In the genomic region with DNA sequence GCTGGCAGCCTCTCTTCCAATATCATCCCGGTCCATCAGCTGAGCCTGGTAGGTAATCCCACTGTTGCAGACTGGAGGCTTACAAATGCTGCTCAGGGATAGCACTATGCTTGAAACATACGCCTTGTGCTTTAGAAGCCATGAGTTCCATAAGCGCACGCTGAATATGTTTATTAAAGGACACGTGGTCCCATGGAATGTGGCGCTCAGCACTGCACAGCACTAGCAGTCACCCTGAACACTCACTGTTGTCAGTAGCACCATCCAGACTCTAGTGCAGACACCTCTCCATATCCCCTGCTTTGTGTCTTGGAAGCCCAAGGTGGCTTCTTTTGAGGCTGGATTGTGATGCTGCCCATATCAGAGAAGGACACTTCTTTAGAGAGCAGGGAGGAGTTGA, we compare ENCODE assay signal across 14 cellular contexts.
A peak's percentile ranks its signal among the peaks of the same experiment; 100 is the strongest.
DNase-seq lines count a peak whose midpoint lies in the region; ATAC-seq and TF ChIP-seq lines count a peak whose summit lies in the region.
"Had no signal": no experiment of that assay in that cellular context is flagged by ENCODE, and none has a peak within 500 bp of the region (broad histone marks: within the 10 kb centered on the region; RNA-seq: fewer than 3 reads in every experiment).

No MANE protein-coding gene starts in this region.

- H3K36me3 ChIP-seq in A673 (ENCODE audit: insufficient read depth, low read length, poor library complexity, severe bottlenecking) (no peaks in the 10 kb centered on the region), OCI-LY7 (ENCODE audit: insufficient read depth, low read length) (no peaks in the 10 kb centered on the region)
- no peaks in the 10 kb centered on the region for H3K36me3 ChIP-seq in CD4-positive, alpha-beta memory T cell (ENCODE audit: insufficient read depth, low read length)
- H3K36me3 ChIP-seq: lower lobe of right lung, SJCRH30 had no signal

- intact Hi-C loops in A673 (cut with micrococcal nuclease; ENCODE audit: unreplicated experiment), result no loop called here
- intact Hi-C loops in CD4-positive, alpha-beta memory T cell (cut with micrococcal nuclease), result no loop called here
- intact Hi-C loops in activated B cell treated with CpG ODN at 0.5 μM for 24 hours (cut with micrococcal nuclease), result no loop called here
- intact Hi-C loops in OCI-LY7 (cut with micrococcal nuclease; ENCODE audit: unreplicated experiment), result no loop called here

- no peak overlapping the region for H2AFZ ChIP-seq in OCI-LY7 (ENCODE audit: low read length)

- no peaks in the 10 kb centered on the region for H3K9me2 ChIP-seq in OCI-LY7 (ENCODE audit: insufficient read depth, low read length)

- peaks cover 0 to 16% of the 10 kb centered on the region in 2 donors for H3K36me3 Mint-ChIP-seq in CD4-positive, alpha-beta memory T cell
- H3K36me3 Mint-ChIP-seq in activated B cell treated with CpG ODN at 0.5 μM for 24 hours (ENCODE audit: low read depth) (peaks cover 3% of the 10 kb centered on the region), glutamatergic neuron (ENCODE audit: unreplicated experiment) (no peaks in the 10 kb centered on the region)
- H3K36me3 Mint-ChIP-seq in naive thymus-derived CD8-positive, alpha-beta T cell, result peaks cover 5 to 13% (median 12%) of the 10 kb centered on the region in 3 donors

- POLR2A ChIA-PET in A673 (lab: Charles Lee; ENCODE audit: low non-redundant PET) (interaction anchor here (0.6 kb wide), 1 partner anchor 121 kb away, joined by 7 read pairs; no protein-coding TSS in a partner anchor), activated B cell treated with CpG ODN at 0.5 μM for 24 hours (lab: Charles Lee) (interaction anchor here (1.1 kb wide), 1 partner anchor 21 kb away, joined by 3 read pairs; no protein-coding TSS in a partner anchor), OCI-LY7 (lab: Charles Lee) (interaction anchor here (0.6 to 1.1 kb wide), 5 partner anchors 10 to 966 kb away, joined by 3 to 6 read pairs (median 3); no protein-coding TSS in a partner anchor)
- POLR2A ChIA-PET in CD4-positive, alpha-beta memory T cell (lab: Charles Lee; ENCODE audit: partially characterized antibody), result interaction anchor here (0.6 to 2.0 kb wide), 11 partner anchors 13 to 297 kb away, joined by 3 to 11 read pairs (median 4); a partner anchor contains a TSS
- POLR2A ChIA-PET in naive thymus-derived CD8-positive, alpha-beta T cell (lab: Charles Lee), result interaction anchor here (0.9 to 1.7 kb wide), 4 partner anchors 14 to 95 kb away, joined by 3 to 10 read pairs (median 4); no protein-coding TSS in a partner anchor

- no peak for DNase-seq in A673 (ENCODE audit: low spot score)
- no peak for DNase-seq in CD4-positive, alpha-beta memory T cell
- no peak for DNase-seq in activated B cell treated with CpG ODN at 0.5 μM for 24 hours
- no peak for DNase-seq in naive thymus-derived CD8-positive, alpha-beta T cell
- DNase-seq in GM20000 (ENCODE audit: low spot score), result no peak
- DNase-seq in glutamatergic neuron, result no peak
- DNase-seq in OCI-LY7 (ENCODE audit: low spot score), result no peak
- DNase-seq in DMS153 (lab: John Stamatoyannopoulos, UW), result no peak
- DNase-seq: activated naive CD8-positive, alpha-beta T cell treated with anti-CD3 and anti-CD28 coated beads, Interleukin-2, amount 10 ng/mL, durations not matched to agents 7 days and 5 days; lower lobe of right lung; NCI-H1105 treated with DMSO at 0.1 percent for 48 hours; NCI-H748 treated with DMSO at 0.1 percent for 48 hours; SJCRH30 had no signal

- H3K9me3 ChIP-seq in A673 (ENCODE audit: low read depth, low read length, poor library complexity, severe bottlenecking) (no peaks in the 10 kb centered on the region), OCI-LY7 (ENCODE audit: low read length) (no peaks in the 10 kb centered on the region)
- no peaks in the 10 kb centered on the region for H3K9me3 ChIP-seq in CD4-positive, alpha-beta memory T cell (ENCODE audit: control insufficient read depth in 1 of 2, low read length in 2 of 2)
- H3K9me3 ChIP-seq: lower lobe of right lung, SJCRH30 had no signal

- CTCF ChIA-PET in A673 (lab: Charles Lee), result interaction anchor here (0.6 kb wide), 1 partner anchor 161 kb away, joined by 3 read pairs; no protein-coding TSS in a partner anchor
- CTCF ChIA-PET in CD4-positive, alpha-beta memory T cell (lab: Charles Lee; ENCODE audit: partially characterized antibody), result interaction anchor here (0.9 to 4.7 kb wide), 5 partner anchors 10 to 121 kb away, joined by 3 to 26 read pairs (median 6); a partner anchor contains a TSS
- CTCF ChIA-PET in activated B cell treated with CpG ODN at 0.5 μM for 24 hours (lab: Charles Lee), result no interaction called here
- CTCF ChIA-PET in OCI-LY7 (lab: Charles Lee; ENCODE audit: unreplicated experiment), result no interaction called here

- H4K20me1 ChIP-seq in OCI-LY7 (ENCODE audit: insufficient read depth, low read length), result no peaks in the 10 kb centered on the region

- BruUV-seq in A673 (replicated peaks; lab: Mats Ljungman, UMichigan) (no TSS peak), OCI-LY7 (replicated peaks; lab: Mats Ljungman, UMichigan) (no TSS peak)

- peak overlapping the region; percentile 33 for H3K27ac ChIP-seq in A673 (ENCODE audit: low read depth, low read length, poor library complexity, severe bottlenecking)
- peak overlapping the region; percentile 2 for H3K27ac ChIP-seq in CD4-positive, alpha-beta memory T cell (ENCODE audit: low read depth, low read length)
- no peak overlapping the region for H3K27ac ChIP-seq in OCI-LY7 (ENCODE audit: low read depth, low read length, poor library complexity, severe bottlenecking)
- H3K27ac ChIP-seq: lower lobe of right lung, SJCRH30 had no signal

- H3K9me3 Mint-ChIP-seq in CD4-positive, alpha-beta memory T cell, result no peaks in the 10 kb centered on the region
- H3K9me3 Mint-ChIP-seq in activated B cell treated with CpG ODN at 0.5 μM for 24 hours, result no peaks in the 10 kb centered on the region
- H3K9me3 Mint-ChIP-seq in naive thymus-derived CD8-positive, alpha-beta T cell, result peaks cover 0 to 10% (median 0%) of the 10 kb centered on the region in 9 donors
- H3K9me3 Mint-ChIP-seq in glutamatergic neuron (ENCODE audit: unreplicated experiment), result peaks cover 3% of the 10 kb centered on the region

- peak overlapping the region in 7 of 8 donors; percentile 6 to 77 (median 53) for H3K4me3 Mint-ChIP-seq in CD4-positive, alpha-beta memory T cell
- H3K4me3 Mint-ChIP-seq in activated B cell treated with CpG ODN at 0.5 μM for 24 hours, result no peak overlapping the region
- peak overlapping the region in 9 of 10 donors; percentile 16 to 73 (median 62) for H3K4me3 Mint-ChIP-seq in naive thymus-derived CD8-positive, alpha-beta T cell
- H3K4me3 Mint-ChIP-seq in glutamatergic neuron (ENCODE audit: unreplicated experiment), result no peak overlapping the region

- H3K4me1 ChIP-seq in A673 (ENCODE audit: insufficient read depth, low read length, poor library complexity, severe bottlenecking) (peaks cover 61% of the 10 kb centered on the region), OCI-LY7 (ENCODE audit: insufficient read depth, low read length, poor library complexity, severe bottlenecking) (peaks cover 44% of the 10 kb centered on the region)
- peaks cover 76% of the 10 kb centered on the region for H3K4me1 ChIP-seq in CD4-positive, alpha-beta memory T cell (ENCODE audit: insufficient read depth, low read length)

- no peaks in the 10 kb centered on the region for H3K27me3 ChIP-seq in A673 (replicated peaks; ENCODE audit: insufficient read depth, low read depth, low read length, poor library complexity)
- no peaks in the 10 kb centered on the region for H3K27me3 ChIP-seq in CD4-positive, alpha-beta memory T cell (ENCODE audit: insufficient read depth, low read length)
- H3K27me3 ChIP-seq: SJCRH30 had no signal

- H3K4me2 ChIP-seq in OCI-LY7 (ENCODE audit: low read length), result no peak overlapping the region

- peak overlapping the region; percentile 57 to 89 (median 80) for H3K27ac Mint-ChIP-seq in CD4-positive, alpha-beta memory T cell
- H3K27ac Mint-ChIP-seq in activated B cell treated with CpG ODN at 0.5 μM for 24 hours (peak overlapping the region; percentile 63), glutamatergic neuron (ENCODE audit: unreplicated experiment) (no peak overlapping the region)
- peak overlapping the region; percentile 71 to 99 (median 88) for H3K27ac Mint-ChIP-seq in naive thymus-derived CD8-positive, alpha-beta T cell
- H3K27ac Mint-ChIP-seq: activated naive CD8-positive, alpha-beta T cell treated with anti-CD3 and anti-CD28 coated beads, Interleukin-2, amount 10 ng/mL, durations not matched to agents 7 days and 5 days had no signal

- H3K27me3 Mint-ChIP-seq in CD4-positive, alpha-beta memory T cell, result no peaks in the 10 kb centered on the region
- no peaks in the 10 kb centered on the region for H3K27me3 Mint-ChIP-seq in activated B cell treated with CpG ODN at 0.5 μM for 24 hours
- no peaks in the 10 kb centered on the region for H3K27me3 Mint-ChIP-seq in naive thymus-derived CD8-positive, alpha-beta T cell
- peaks cover 2% of the 10 kb centered on the region for H3K27me3 Mint-ChIP-seq in glutamatergic neuron (ENCODE audit: unreplicated experiment)
- H3K27me3 Mint-ChIP-seq: activated naive CD8-positive, alpha-beta T cell treated with anti-CD3 and anti-CD28 coated beads, Interleukin-2, amount 10 ng/mL, durations not matched to agents 7 days and 5 days had no signal

- H3K4me1 Mint-ChIP-seq in CD4-positive, alpha-beta memory T cell, result peaks cover 55 to 89% (median 73%) of the 10 kb centered on the region in 4 donors
- H3K4me1 Mint-ChIP-seq in activated B cell treated with CpG ODN at 0.5 μM for 24 hours (peaks cover 71% of the 10 kb centered on the region), glutamatergic neuron (ENCODE audit: low read depth, unreplicated experiment) (peaks cover 29% of the 10 kb centered on the region)
- H3K4me1 Mint-ChIP-seq in naive thymus-derived CD8-positive, alpha-beta T cell, result peaks cover 40 to 88% (median 83%) of the 10 kb centered on the region in 4 donors

- no peaks in the 10 kb centered on the region for H3K79me2 ChIP-seq in OCI-LY7 (ENCODE audit: insufficient read depth, low read depth, low read length)

- no peak overlapping the region for H3K4me3 ChIP-seq in A673 (ENCODE audit: low read depth, low read length, poor library complexity, severe bottlenecking)
- H3K4me3 ChIP-seq in CD4-positive, alpha-beta memory T cell (ENCODE audit: low read length in 2 of 2), result no peak overlapping the region
- H3K4me3 ChIP-seq in OCI-LY7 (ENCODE audit: low read depth, low read length, poor library complexity, severe bottlenecking), result no peak overlapping the region
- H3K4me3 ChIP-seq: lower lobe of right lung, SJCRH30 had no signal

- TF ChIP-seq CTCF in A673 (conservative IDR thresholded peaks at IDR 0.05; ENCODE audit: low read depth, low read length) (no peak), activated B cell treated with CpG ODN at 0.5 μM for 24 hours (IDR thresholded peaks at IDR 0.05) (no peak), GM20000 (IDR thresholded peaks at IDR 0.05; ENCODE audit: extremely low read depth, missing control alignments) (no peak), glutamatergic neuron (IDR thresholded peaks at IDR 0.05; ENCODE audit: partially characterized antibody, unreplicated experiment) (no peak), OCI-LY7 (conservative IDR thresholded peaks at IDR 0.05; ENCODE audit: low read length) (no peak)

- no peak for ATAC-seq in activated B cell treated with CpG ODN at 0.5 μM for 24 hours (ENCODE audit: low read depth)
- no peak for ATAC-seq in naive thymus-derived CD8-positive, alpha-beta T cell
- ATAC-seq: esophagus mucosa had no signal

Comparison
In these comparisons a context has a peak if more than half of its experiments do, and no peak if none do; other contexts are left out.
1. H3K4me3 Mint-ChIP-seq: peak in CD4-positive, alpha-beta memory T cell (7 of 8) and naive thymus-derived CD8-positive, alpha-beta T cell (9 of 10); none in activated B cell treated with CpG ODN at 0.5 μM for 24 hours (single experiment) and glutamatergic neuron (single experiment).
2. CTCF ChIA-PET loops: an anchor here in A673 (0.6 kb wide) and CD4-positive, alpha-beta memory T cell (0.9 to 4.7 kb wide); none called in activated B cell treated with CpG ODN at 0.5 μM for 24 hours and OCI-LY7.